8 cellular contexts compared by ENCODE assay signal in genomic region chr17:60116196-60116595, GRCh38. TPM values are rescaled to one million over a fixed set of nuclear protein-coding genes. Genes with fewer than 3 reads are reported as not detected.
"Had no signal": no experiment of that assay in that cellular context is flagged by ENCODE, and none has a peak within 500 bp of the region (broad histone marks: within the 10 kb centered on the region; RNA-seq: fewer than 3 reads in every experiment).

No MANE protein-coding gene starts in this region.

RNA-seq across cellular contexts. Expression of gene CA4, which starts 33.6 kb away (rescaled TPM):
- total RNA-seq: OCI-LY7, PC-3, PC-9, RPMI7951, SJCRH30, SJSA1, SK-MEL-5, T-cell had no signal
